8 cellular contexts compared by ENCODE assay signal in genomic region chr1:112508242-112509004, GRCh38. TPM values are rescaled to one million over a fixed set of nuclear protein-coding genes. Genes with fewer than 3 reads are reported as not detected.
DNase-seq lines count a peak whose midpoint lies in the region; ATAC-seq and TF ChIP-seq lines count a peak whose summit lies in the region.

Gene WNT2B, plus strand, starts transcription at chr1:112508965. Its CDS starts 298 bp downstream, at chr1:112509263.

- H3K4me1 Mint-ChIP-seq in CD8-positive, alpha-beta T cell (ENCODE audit: low read depth), result peaks cover 9% of the 10 kb centered on the region
- peaks cover 20 to 45% of the 10 kb centered on the region in 2 experiments for H3K4me1 Mint-ChIP-seq in H9

- H3K36me3 ChIP-seq in CD8-positive, alpha-beta T cell (ENCODE audit: insufficient read depth, low read length), result no peaks in the 10 kb centered on the region
- H3K36me3 ChIP-seq in SK-N-MC (ENCODE audit: insufficient read depth, low read length) (no peaks in the 10 kb centered on the region), right atrium auricular region (no peaks in the 10 kb centered on the region)

- no peak within 1 kb of the TSS for H2BK12ac ChIP-seq in H9 (ENCODE audit: insufficient read length, low read depth, low read length)

- H2BK20ac ChIP-seq in H9 (ENCODE audit: low read depth, low read length, poor library complexity, severe bottlenecking), result no peak within 1 kb of the TSS

- H4K5ac ChIP-seq in H9 (ENCODE audit: insufficient read length, low read depth, low read length), result no peak within 1 kb of the TSS

- no peaks in the 10 kb centered on the region for H3K9me3 Mint-ChIP-seq in CD8-positive, alpha-beta T cell
- no peaks in the 10 kb centered on the region; a peak in 1 of 5 replicates for H3K9me3 Mint-ChIP-seq in H9
- no peaks in the 10 kb centered on the region for H3K9me3 Mint-ChIP-seq in activated naive CD4-positive, alpha-beta T cell treated with anti-CD3 and anti-CD28 coated beads, Interleukin-2, amount 50 U/mL, for 72 hours

- H3K14ac ChIP-seq in H9 (ENCODE audit: insufficient read depth, low read length), result no peak within 1 kb of the TSS

- no peaks in the 10 kb centered on the region for H3K79me1 ChIP-seq in H9 (ENCODE audit: insufficient read depth, low read depth, low read length, poor library complexity, severe bottlenecking)

- H2BK120ac ChIP-seq in H9 (ENCODE audit: low read depth, low read length, poor library complexity, severe bottlenecking), result no peak within 1 kb of the TSS

- no peak within 1 kb of the TSS for H2BK15ac ChIP-seq in H9 (ENCODE audit: low read depth, low read length)

- peak within 1 kb of the TSS; percentile 42 for H3K27ac Mint-ChIP-seq in CD8-positive, alpha-beta T cell
- H3K27ac Mint-ChIP-seq in H9, result no peak within 1 kb of the TSS
- no peak within 1 kb of the TSS for H3K27ac Mint-ChIP-seq in activated naive CD4-positive, alpha-beta T cell treated with anti-CD3 and anti-CD28 coated beads, Interleukin-2, amount 50 U/mL, for 72 hours

- no peak within 1 kb of the TSS for H3K4ac ChIP-seq in H9 (ENCODE audit: low read depth, low read length)

- CTCF ChIA-PET in CD8-positive, alpha-beta T cell (lab: Charles Lee), result interaction anchor here (1.0 to 2.1 kb wide), 2 partner anchors 106 to 166 kb away, joined by 3 to 7 read pairs; partner anchors contain the start of gene MOV10

- peak within 1 kb of the TSS; percentile 83 for H3K4me3 Mint-ChIP-seq in CD8-positive, alpha-beta T cell
- peak within 1 kb of the TSS; percentile 70 to 88 for H3K4me3 Mint-ChIP-seq in H9

- TF ChIP-seq CTCF in CD8-positive, alpha-beta T cell (IDR thresholded peaks at IDR 0.05), result no peak
- TF ChIP-seq CTCF in H9 (conservative IDR thresholded peaks at IDR 0.05) (no peak), right atrium auricular region (IDR thresholded peaks at IDR 0.05) (no peak)

- peak within 1 kb of the TSS; percentile 93 for H3K4me2 ChIP-seq in H9 (ENCODE audit: insufficient read depth, insufficient read length, low read length)

- peaks cover 25% of the 10 kb centered on the region for H3K27me3 Mint-ChIP-seq in CD8-positive, alpha-beta T cell (ENCODE audit: low read depth)
- peaks cover 94% of the 10 kb centered on the region for H3K27me3 Mint-ChIP-seq in H9 (ENCODE audit: low read depth)

- H3K9ac ChIP-seq in H9 (ENCODE audit: extremely low read depth, insufficient read length, low read length), result no peak within 1 kb of the TSS
- H3K9ac ChIP-seq in SK-N-MC (ENCODE audit: insufficient read length), result peak within 1 kb of the TSS; percentile 33

- no peaks in the 10 kb centered on the region for H4K20me1 ChIP-seq in H9 (ENCODE audit: control insufficient read depth, insufficient read depth, insufficient read length)

- DNase-seq in CD8-positive, alpha-beta T cell, result peak; percentile 20 to 71 (median 43)
- DNase-seq in H9 (peak; percentile 76), SK-N-MC (ENCODE audit: low read depth, low spot score) (no peak), right atrium auricular region (ENCODE audit: low spot score) (no peak), sciatic nerve (ENCODE audit: low spot score) (no peak), SHP77 treated with DMSO at 0.1 percent for 48 hours (lab: John Stamatoyannopoulos, UW) (no peak)
- DNase-seq in activated naive CD4-positive, alpha-beta T cell treated with anti-CD3 and anti-CD28 coated beads, Interleukin-2, amount 50 U/mL, for 72 hours (ENCODE audit: low spot score in 2 of 2), result peak; percentile 49 to 61

- peaks cover 6% of the 10 kb centered on the region for H3K27me3 ChIP-seq in CD8-positive, alpha-beta T cell (ENCODE audit: insufficient read depth, low read length)
- H3K27me3 ChIP-seq in H9 (ENCODE audit: insufficient read depth, low read length), result peaks cover 49% of the 10 kb centered on the region
- H3K27me3 ChIP-seq in right atrium auricular region, result no peaks in the 10 kb centered on the region

- H3K4me3 ChIP-seq in CD8-positive, alpha-beta T cell (ENCODE audit: low read depth, low read length), result peak within 1 kb of the TSS; percentile 64
- peak within 1 kb of the TSS; percentile 87 for H3K4me3 ChIP-seq in SK-N-MC
- H3K4me3 ChIP-seq in right atrium auricular region, result peak within 1 kb of the TSS; percentile 56 to 61

- no peak within 1 kb of the TSS for H2AFZ ChIP-seq in H9 (ENCODE audit: low read length)

- ATAC-seq in CD8-positive, alpha-beta T cell, result peak; percentile 87
- peak; percentile 76 to 80 for ATAC-seq in activated naive CD4-positive, alpha-beta T cell treated with anti-CD3 and anti-CD28 coated beads, Interleukin-2, amount 50 U/mL, for 72 hours
- ATAC-seq in sciatic nerve (peak; percentile 36), HG03378 (IDR thresholded peaks at IDR 0.05; ENCODE audit: unreplicated experiment) (no peak)

- H3K23me2 ChIP-seq in H9 (ENCODE audit: insufficient read length, low read depth, low read length, poor library complexity, severe bottlenecking), result peaks cover 24% of the 10 kb centered on the region

- H3K9me3 ChIP-seq in CD8-positive, alpha-beta T cell (ENCODE audit: low read length), result no peaks in the 10 kb centered on the region
- no peaks in the 10 kb centered on the region for H3K9me3 ChIP-seq in H9 (ENCODE audit: control insufficient read depth, low read depth, low read length)
- H3K9me3 ChIP-seq in SK-N-MC (ENCODE audit: low read depth, low read length), result no peaks in the 10 kb centered on the region
- H3K9me3 ChIP-seq in right atrium auricular region, result no peaks in the 10 kb centered on the region

- H4K8ac ChIP-seq in H9 (replicated peaks; ENCODE audit: insufficient read length, low read depth, low read length), result no peak within 1 kb of the TSS

- H4K91ac ChIP-seq in H9 (ENCODE audit: insufficient read length, low read depth, low read length), result no peak within 1 kb of the TSS

- H3K36me3 Mint-ChIP-seq in CD8-positive, alpha-beta T cell, result no peaks in the 10 kb centered on the region
- H3K36me3 Mint-ChIP-seq in H9 (ENCODE audit: insufficient read depth in 1 of 3, low read depth in 3 of 3), result no peaks in the 10 kb centered on the region
- no peaks in the 10 kb centered on the region for H3K36me3 Mint-ChIP-seq in activated naive CD4-positive, alpha-beta T cell treated with anti-CD3 and anti-CD28 coated beads, Interleukin-2, amount 50 U/mL, for 72 hours

- intact Hi-C loops in CD8-positive, alpha-beta T cell (cut with DNase I, micrococcal nuclease), result loop anchor here in 1 of 2 experiments (2.0 kb wide), 1 partner anchor 110 kb away; the partner anchor contains the start of genes CAPZA1 and ST7L
- intact Hi-C loops in sciatic nerve (cut with DNase I), result loop anchor here (10.0 kb wide), 1 partner anchor 206 kb away; the partner anchor contains the start of gene PPM1J

- no peak within 1 kb of the TSS for H3K23ac ChIP-seq in H9 (ENCODE audit: insufficient read length, low read depth, low read length)

- no peak within 1 kb of the TSS for H3K27ac ChIP-seq in CD8-positive, alpha-beta T cell (ENCODE audit: low read depth, low read length)
- H3K27ac ChIP-seq in H9 (ENCODE audit: insufficient read length, low read depth, low read length) (no peak within 1 kb of the TSS), SK-N-MC (no peak within 1 kb of the TSS), right atrium auricular region (peak within 1 kb of the TSS; percentile 29 to 41)

- no peak within 1 kb of the TSS for H2AK5ac ChIP-seq in H9 (ENCODE audit: insufficient read length, low read length)

- no peak within 1 kb of the TSS for H2BK5ac ChIP-seq in H9 (ENCODE audit: insufficient read length, low read length)

- no peaks in the 10 kb centered on the region for H3K79me2 ChIP-seq in H9 (ENCODE audit: insufficient read depth, low read length)

- no CpG with 5 or more reads among the region's 71 CpGs for WGBS in H9 (ENCODE audit: extremely low coverage, insufficient read length, low lambda C conversion rate)

- H3T11ph ChIP-seq in H9 (ENCODE audit: low read length), result no peak within 1 kb of the TSS

- H3K18ac ChIP-seq in H9 (ENCODE audit: insufficient read length, low read depth, low read length), result no peak within 1 kb of the TSS

- peaks cover 11% of the 10 kb centered on the region for H3K4me1 ChIP-seq in CD8-positive, alpha-beta T cell (ENCODE audit: insufficient read depth, low read length)
- H3K4me1 ChIP-seq in H9 (ENCODE audit: insufficient read depth, low read length) (0 out of 2 replicates have a peak, but pooled peaks cover 3% of the 10 kb centered on the region), right atrium auricular region (peaks cover 0 to 30% of the 10 kb centered on the region in 2 donors)

- no peak within 1 kb of the TSS for H3K56ac ChIP-seq in H9 (ENCODE audit: insufficient read length, low read depth, low read length)

- POLR2A ChIA-PET in CD8-positive, alpha-beta T cell (lab: Charles Lee), result interaction anchor here (0.5 to 0.8 kb wide), 2 partner anchors 13 to 197 kb away, joined by 4 to 5 read pairs; no protein-coding TSS in a partner anchor

RNA-seq across cellular contexts. Expression of gene WNT2B, which starts in this region (rescaled TPM):
- under 1 TPM; 0.41 to 0.47 TPM for total RNA-seq in CD8-positive, alpha-beta T cell
- 0.66 and 0.68 TPM in 2 replicates for total RNA-seq in H9 (2021)
- under 1 TPM; 0.11 to 0.16 TPM for total RNA-seq in activated naive CD4-positive, alpha-beta T cell treated with anti-CD3 and anti-CD28 coated beads, Interleukin-2, amount 50 U/mL, for 72 hours
- total RNA-seq in right atrium auricular region, result 10 to 100 TPM in 1 of 2 donors, 1 to 10 TPM in 1; 4.8 to 18.6 TPM
- 10.9 TPM for total RNA-seq in sciatic nerve

Comparison
In these comparisons a context has a peak if more than half of its experiments do, and no peak if none do; other contexts are left out.
1. Peak in DNase-seq, ATAC-seq and H3K4me3 ChIP-seq in CD8-positive, alpha-beta T cell; RNA of the gene not detected or under 1 TPM.
2. Peak in DNase-seq and H3K4me2 ChIP-seq in H9; RNA of the gene not detected or under 1 TPM.
3. Peak in DNase-seq and ATAC-seq in activated naive CD4-positive, alpha-beta T cell treated with anti-CD3 and anti-CD28 coated beads, Interleukin-2, amount 50 U/mL, for 72 hours; RNA of the gene not detected or under 1 TPM.
4. H3K27ac ChIP-seq: peak in right atrium auricular region (2 of 2); none in CD8-positive, alpha-beta T cell (single experiment), H9 (single experiment) and SK-N-MC (single experiment).
5. Peak in every context shown above with its lines, with median percentiles within 50 percentile points of each other: H3K4me3 ChIP-seq.